7 cellular contexts compared by ENCODE assay signal in the genomic region with DNA sequence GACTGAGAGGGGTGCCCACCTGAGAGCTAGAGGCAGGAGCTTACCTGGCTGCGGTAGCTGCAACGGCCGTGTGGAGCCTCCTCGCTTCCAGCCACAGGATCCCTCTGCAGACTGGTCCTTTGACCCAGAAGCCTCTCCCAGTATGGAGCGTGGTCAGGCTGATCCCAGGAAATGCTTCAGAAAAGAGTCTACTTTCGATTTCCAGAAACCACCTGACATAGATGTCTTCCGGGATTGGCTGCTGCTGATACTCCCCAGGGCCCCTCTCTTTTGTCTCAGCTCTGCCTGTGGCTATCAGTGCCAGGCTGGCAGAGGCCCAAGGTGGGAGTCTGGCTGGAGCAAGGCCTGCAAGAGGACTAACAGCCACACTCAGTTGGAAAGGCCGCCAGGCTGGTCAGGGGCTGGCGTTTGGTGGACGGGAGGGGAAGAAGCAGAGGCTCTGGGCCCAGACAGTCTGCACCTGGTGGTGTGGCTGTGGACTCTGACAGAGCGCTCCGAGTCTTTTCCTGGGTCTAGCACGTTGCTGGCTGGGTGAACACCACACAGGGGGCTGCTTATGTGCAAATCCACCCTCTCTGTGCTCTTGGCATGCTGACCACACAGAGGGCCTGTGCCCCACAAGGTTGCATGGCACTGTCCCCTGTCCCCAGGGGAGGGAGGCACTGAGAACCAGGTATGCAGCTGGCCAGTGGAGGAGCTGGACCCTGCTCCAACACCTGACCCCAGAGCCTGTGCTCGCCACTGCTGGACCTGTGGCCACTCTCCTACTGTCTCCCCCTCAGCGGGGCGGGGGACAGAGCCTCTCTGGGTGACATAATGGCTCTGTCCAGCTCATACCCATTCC. TPM values are rescaled to one million over a fixed set of nuclear protein-coding genes. Genes with fewer than 3 reads are reported as not detected.
A peak's percentile ranks its signal among the peaks of the same experiment; 100 is the strongest.
DNase-seq lines count a peak whose midpoint lies in the region; ATAC-seq, FAIRE-seq and TF ChIP-seq lines count a peak whose summit lies in the region.

A gene with protein sequence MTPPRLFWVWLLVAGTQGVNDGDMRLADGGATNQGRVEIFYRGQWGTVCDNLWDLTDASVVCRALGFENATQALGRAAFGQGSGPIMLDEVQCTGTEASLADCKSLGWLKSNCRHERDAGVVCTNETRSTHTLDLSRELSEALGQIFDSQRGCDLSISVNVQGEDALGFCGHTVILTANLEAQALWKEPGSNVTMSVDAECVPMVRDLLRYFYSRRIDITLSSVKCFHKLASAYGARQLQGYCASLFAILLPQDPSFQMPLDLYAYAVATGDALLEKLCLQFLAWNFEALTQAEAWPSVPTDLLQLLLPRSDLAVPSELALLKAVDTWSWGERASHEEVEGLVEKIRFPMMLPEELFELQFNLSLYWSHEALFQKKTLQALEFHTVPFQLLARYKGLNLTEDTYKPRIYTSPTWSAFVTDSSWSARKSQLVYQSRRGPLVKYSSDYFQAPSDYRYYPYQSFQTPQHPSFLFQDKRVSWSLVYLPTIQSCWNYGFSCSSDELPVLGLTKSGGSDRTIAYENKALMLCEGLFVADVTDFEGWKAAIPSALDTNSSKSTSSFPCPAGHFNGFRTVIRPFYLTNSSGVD (minus strand): TSS at position 144 of the 844 bp plus-strand sequence. CDS start 2,732 bp downstream, outside the sequence.

- H3K9me2 ChIP-seq in neural cell (ENCODE audit: insufficient read depth, low read length), result no peaks in the 10 kb centered on the region

- H3K9ac ChIP-seq in neural cell (ENCODE audit: low read length), result peak within 1 kb of the TSS; percentile 17

- no peaks in the 10 kb centered on the region for H3F3A ChIP-seq in neural cell (ENCODE audit: insufficient read depth, low read length, poor library complexity, severe bottlenecking)

- H3K4me3 ChIP-seq in fibroblast of villous mesenchyme (ENCODE audit: low read depth, low read length) (peak within 1 kb of the TSS; percentile 65), neural cell (ENCODE audit: low read length) (no peak within 1 kb of the TSS)

- H2AFZ ChIP-seq in neural cell (ENCODE audit: low read depth, low read length), result peak within 1 kb of the TSS; percentile 8

- no peak within 1 kb of the TSS for H3K4me2 ChIP-seq in neural cell (ENCODE audit: low read length)

- no peaks in the 10 kb centered on the region for H3K79me2 ChIP-seq in neural cell (replicated peaks; ENCODE audit: insufficient read depth, low read length)

- no peaks in the 10 kb centered on the region for H4K20me1 ChIP-seq in neural cell (ENCODE audit: insufficient read depth)

- TF ChIP-seq CTCF in fibroblast of villous mesenchyme (IDR thresholded peaks at IDR 0.05; ENCODE audit: insufficient read depth, low read depth, low read length) (no peak), neural cell (IDR thresholded peaks at IDR 0.05; ENCODE audit: poor library complexity, severe bottlenecking) (no peak)

- no peaks in the 10 kb centered on the region for H3K9me3 ChIP-seq in neural cell (ENCODE audit: low read length)

- H3K36me3 ChIP-seq in neural cell (ENCODE audit: insufficient read depth, low read length), result no peaks in the 10 kb centered on the region

- no peak for ATAC-seq in HG03432 (IDR thresholded peaks at IDR 0.05; ENCODE audit: unreplicated experiment)

- TF ChIP-seq RAD21 in neural cell (conservative IDR thresholded peaks at IDR 0.05), result no peak

- H3K27me3 ChIP-seq in neural cell (ENCODE audit: insufficient read depth, low read depth, low read length), result no peaks in the 10 kb centered on the region

- DNase-seq in H54 (ENCODE audit: insufficient read length, low spot score) (peak; percentile 87), NCI-H460 (ENCODE audit: extremely low read depth, low read depth) (peak; percentile 71), fibroblast of villous mesenchyme (ENCODE audit: low read depth) (peak; percentile 94), D341Med (ENCODE audit: low spot score) (no peak)
- peak; percentile 37 for DNase-seq in activated naive CD4-positive, alpha-beta T cell treated with anti-CD3 and anti-CD28 coated beads, Interleukin-2, amount 50 U/mL, for 16 hours

- FAIRE-seq in H54 (lab: Jason Lieb, UNC), result no peak

- peak; percentile 86 for TF ChIP-seq POLR2A in H54 (IDR thresholded peaks at IDR 0.05; ENCODE audit: low read depth, low read length)

- no peak within 1 kb of the TSS for H3K27ac ChIP-seq in neural cell (ENCODE audit: low read length)

- TF ChIP-seq EP300 in neural cell (conservative IDR thresholded peaks at IDR 0.05; ENCODE audit: poor library complexity, severe bottlenecking), result no peak

TF ChIP-seq in neural cell, 6 proteins besides CTCF, POLR2A, EP300 and RAD21:
- TF ChIP-seq TAF1 (IDR thresholded peaks at IDR 0.05; ENCODE audit: low read depth) (no peak), POLR2AphosphoS5 (IDR thresholded peaks at IDR 0.05) (no peak)
- TF ChIP-seq, protein P1, sequence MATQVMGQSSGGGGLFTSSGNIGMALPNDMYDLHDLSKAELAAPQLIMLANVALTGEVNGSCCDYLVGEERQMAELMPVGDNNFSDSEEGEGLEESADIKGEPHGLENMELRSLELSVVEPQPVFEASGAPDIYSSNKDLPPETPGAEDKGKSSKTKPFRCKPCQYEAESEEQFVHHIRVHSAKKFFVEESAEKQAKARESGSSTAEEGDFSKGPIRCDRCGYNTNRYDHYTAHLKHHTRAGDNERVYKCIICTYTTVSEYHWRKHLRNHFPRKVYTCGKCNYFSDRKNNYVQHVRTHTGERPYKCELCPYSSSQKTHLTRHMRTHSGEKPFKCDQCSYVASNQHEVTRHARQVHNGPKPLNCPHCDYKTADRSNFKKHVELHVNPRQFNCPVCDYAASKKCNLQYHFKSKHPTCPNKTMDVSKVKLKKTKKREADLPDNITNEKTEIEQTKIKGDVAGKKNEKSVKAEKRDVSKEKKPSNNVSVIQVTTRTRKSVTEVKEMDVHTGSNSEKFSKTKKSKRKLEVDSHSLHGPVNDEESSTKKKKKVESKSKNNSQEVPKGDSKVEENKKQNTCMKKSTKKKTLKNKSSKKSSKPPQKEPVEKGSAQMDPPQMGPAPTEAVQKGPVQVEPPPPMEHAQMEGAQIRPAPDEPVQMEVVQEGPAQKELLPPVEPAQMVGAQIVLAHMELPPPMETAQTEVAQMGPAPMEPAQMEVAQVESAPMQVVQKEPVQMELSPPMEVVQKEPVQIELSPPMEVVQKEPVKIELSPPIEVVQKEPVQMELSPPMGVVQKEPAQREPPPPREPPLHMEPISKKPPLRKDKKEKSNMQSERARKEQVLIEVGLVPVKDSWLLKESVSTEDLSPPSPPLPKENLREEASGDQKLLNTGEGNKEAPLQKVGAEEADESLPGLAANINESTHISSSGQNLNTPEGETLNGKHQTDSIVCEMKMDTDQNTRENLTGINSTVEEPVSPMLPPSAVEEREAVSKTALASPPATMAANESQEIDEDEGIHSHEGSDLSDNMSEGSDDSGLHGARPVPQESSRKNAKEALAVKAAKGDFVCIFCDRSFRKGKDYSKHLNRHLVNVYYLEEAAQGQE (IDR thresholded peaks at IDR 0.05; ENCODE audit: borderline replicate concordance), result no peak

RNA-seq across cellular contexts. Expression of the gene that starts here (rescaled TPM):
- total RNA-seq in NCI-H460 (2014; rRNA removed; shearing (Covaris generic)), result 383 and 441 TPM in 2 replicates
- 1,330 and 1,442 TPM in 2 replicates for polyA plus RNA-seq in NCI-H460 (2014; cell fraction: nucleus; rRNA removed)
- 297 and 325 TPM in 2 replicates for total RNA-seq in fibroblast of villous mesenchyme
- polyA plus RNA-seq in neural cell, result 5.4 and 14.7 TPM in 2 replicates
- polyA minus RNA-seq in neural cell, result 6.6 and 7.5 TPM in 2 replicates
